In the genomic region with DNA sequence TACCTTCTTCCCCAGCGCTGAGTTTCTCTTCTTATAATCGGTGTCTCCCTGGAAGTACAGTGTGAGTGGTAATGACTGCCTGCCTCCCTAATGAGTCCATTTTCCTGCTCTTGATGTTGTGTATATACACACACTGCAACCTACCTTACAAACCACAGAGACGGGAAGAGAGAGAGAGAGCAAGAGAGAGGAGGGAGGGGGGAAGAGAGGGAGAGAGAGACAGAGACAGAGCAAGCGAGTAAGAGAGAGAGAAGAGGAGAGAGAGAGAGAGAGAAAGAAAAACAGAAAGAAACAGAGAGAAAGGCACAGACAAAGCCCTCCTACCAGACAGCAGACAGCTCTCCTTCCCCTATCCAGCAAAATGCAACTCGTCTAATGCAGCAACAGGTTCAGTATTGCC, we compare ENCODE assay signal across 8 cellular contexts. TPM values are rescaled to one million over a fixed set of nuclear protein-coding genes. Genes with fewer than 3 reads are reported as not detected.
DNase-seq lines count a peak whose midpoint lies in the region; ATAC-seq, FAIRE-seq and TF ChIP-seq lines count a peak whose summit lies in the region.

No MANE protein-coding gene starts in this region.

- H3K9me3 Mint-ChIP-seq in stimulated activated naive CD8-positive, alpha-beta T cell treated with anti-CD3 and anti-CD28 coated beads, Interleukin-15, Interleukin-2, amounts not matched to agents 100 ng/mL and 50 ng/mL, for 24 hours, result no peaks in the 10 kb centered on the region

- no peaks in the 10 kb centered on the region for H3K9me3 ChIP-seq in A549

- CTCF ChIA-PET in A549 (lab: Yijun Ruan, JAX), result interaction anchor here (0.6 to 3.0 kb wide), 3 partner anchors 8 to 337 kb away, joined by 3 to 16 read pairs (median 3); no protein-coding TSS in a partner anchor

- peak overlapping the region; percentile 33 to 73; a peak in 5 of 6 replicates for H3K27ac ChIP-seq in A549

- H3K27me3 Mint-ChIP-seq in stimulated activated naive CD8-positive, alpha-beta T cell treated with anti-CD3 and anti-CD28 coated beads, Interleukin-15, Interleukin-2, amounts not matched to agents 100 ng/mL and 50 ng/mL, for 24 hours, result no peaks in the 10 kb centered on the region

- peaks cover 10% of the 10 kb centered on the region for H3K36me3 Mint-ChIP-seq in stimulated activated naive CD8-positive, alpha-beta T cell treated with anti-CD3 and anti-CD28 coated beads, Interleukin-15, Interleukin-2, amounts not matched to agents 100 ng/mL and 50 ng/mL, for 24 hours (ENCODE audit: low read depth)

- peak overlapping the region; percentile 26; the same call in 2 of the 3 replicates for H3K4me3 ChIP-seq in A549
- peak overlapping the region; percentile 22 to 41 for H3K4me3 ChIP-seq in cardiac fibroblast (replicated peaks in 1 of 2; ENCODE audit: low read depth in 2 of 2, low read length in 2 of 2)

- WGBS in A549 (ENCODE audit: missing lambda C conversion rate), result 10% methylated on average over 5 of the region's 5 CpGs

- peaks cover 42% of the 10 kb centered on the region for H3K4me1 Mint-ChIP-seq in stimulated activated naive CD8-positive, alpha-beta T cell treated with anti-CD3 and anti-CD28 coated beads, Interleukin-15, Interleukin-2, amounts not matched to agents 100 ng/mL and 50 ng/mL, for 24 hours (ENCODE audit: low read depth)

- peak overlapping the region; percentile 80 for H3K4me2 ChIP-seq in A549

- TF ChIP-seq CTCF in A549 (IDR thresholded peaks at IDR 0.05) (no peak), GM10266 (IDR thresholded peaks at IDR 0.05; ENCODE audit: control insufficient read depth, insufficient read depth, low read depth, missing control alignments) (no peak), cardiac fibroblast (IDR thresholded peaks at IDR 0.05; ENCODE audit: low read depth, low read length) (no peak)

- no peak for TF ChIP-seq RAD21 in A549 (conservative IDR thresholded peaks at IDR 0.05 in 1 of 2, IDR thresholded peaks at IDR 0.05 in 1 of 2)

- H3K27ac Mint-ChIP-seq in stimulated activated naive CD8-positive, alpha-beta T cell treated with anti-CD3 and anti-CD28 coated beads, Interleukin-15, Interleukin-2, amounts not matched to agents 100 ng/mL and 50 ng/mL, for 24 hours, result peak overlapping the region; percentile 83

- DNase-seq in A549 (ENCODE audit: low read depth in 1 of 2, low spot score in 1 of 2) (peak in 1 of 2 experiments; percentile 52), GM10266 (ENCODE audit: extremely low spot score) (peak; percentile 3), NCI-H82 treated with DMSO at 0.1 percent for 48 hours (lab: John Stamatoyannopoulos, UW; ENCODE audit: unreplicated experiment) (peak; percentile 28), cardiac fibroblast (ENCODE audit: low read depth in 2 of 2) (peak; percentile 81 to 85), left colon (peak in 1 of 2 donors; percentile 11), hepatic stellate cell (ENCODE audit: low spot score) (no peak)

- intact Hi-C loops in left colon (cut with DNase I, micrococcal nuclease), result no loop called here

- no peak for TF ChIP-seq EP300 in A549 (IDR thresholded peaks at IDR 0.05)

- peak; percentile 83 to 88; a peak in 5 of 6 replicates for ATAC-seq in A549
- peak; percentile 84 for ATAC-seq in HG03066 (IDR thresholded peaks at IDR 0.05; ENCODE audit: low read depth, unreplicated experiment)
- peak; percentile 90 for ATAC-seq in left colon

- FAIRE-seq in A549 (lab: Jason Lieb, UNC), result no peak

- peaks cover 9% of the 10 kb centered on the region; the same call in 2 of the 3 replicates for H3K4me1 ChIP-seq in A549

- no peak for TF ChIP-seq POLR2A in A549 (IDR thresholded peaks at IDR 0.05; ENCODE audit: low read length)

- peak overlapping the region; percentile 82 for H3K4me3 Mint-ChIP-seq in stimulated activated naive CD8-positive, alpha-beta T cell treated with anti-CD3 and anti-CD28 coated beads, Interleukin-15, Interleukin-2, amounts not matched to agents 100 ng/mL and 50 ng/mL, for 24 hours

- POLR2A ChIA-PET in A549 (lab: Yijun Ruan, JAX), result interaction anchor here (1.1 kb wide), 1 partner anchor 47 kb away, joined by 5 read pairs; a partner anchor contains a TSS

TF ChIP-seq in A549, 52 proteins besides CTCF, POLR2A, EP300 and RAD21:
- TF ChIP-seq FOXS1 (CRISPR knock-in tag; IDR thresholded peaks at IDR 0.05), result no peak
- TF ChIP-seq POLR2AphosphoS2 (conservative IDR thresholded peaks at IDR 0.05; ENCODE audit: low read length), result no peak
- TF ChIP-seq, protein P1, sequence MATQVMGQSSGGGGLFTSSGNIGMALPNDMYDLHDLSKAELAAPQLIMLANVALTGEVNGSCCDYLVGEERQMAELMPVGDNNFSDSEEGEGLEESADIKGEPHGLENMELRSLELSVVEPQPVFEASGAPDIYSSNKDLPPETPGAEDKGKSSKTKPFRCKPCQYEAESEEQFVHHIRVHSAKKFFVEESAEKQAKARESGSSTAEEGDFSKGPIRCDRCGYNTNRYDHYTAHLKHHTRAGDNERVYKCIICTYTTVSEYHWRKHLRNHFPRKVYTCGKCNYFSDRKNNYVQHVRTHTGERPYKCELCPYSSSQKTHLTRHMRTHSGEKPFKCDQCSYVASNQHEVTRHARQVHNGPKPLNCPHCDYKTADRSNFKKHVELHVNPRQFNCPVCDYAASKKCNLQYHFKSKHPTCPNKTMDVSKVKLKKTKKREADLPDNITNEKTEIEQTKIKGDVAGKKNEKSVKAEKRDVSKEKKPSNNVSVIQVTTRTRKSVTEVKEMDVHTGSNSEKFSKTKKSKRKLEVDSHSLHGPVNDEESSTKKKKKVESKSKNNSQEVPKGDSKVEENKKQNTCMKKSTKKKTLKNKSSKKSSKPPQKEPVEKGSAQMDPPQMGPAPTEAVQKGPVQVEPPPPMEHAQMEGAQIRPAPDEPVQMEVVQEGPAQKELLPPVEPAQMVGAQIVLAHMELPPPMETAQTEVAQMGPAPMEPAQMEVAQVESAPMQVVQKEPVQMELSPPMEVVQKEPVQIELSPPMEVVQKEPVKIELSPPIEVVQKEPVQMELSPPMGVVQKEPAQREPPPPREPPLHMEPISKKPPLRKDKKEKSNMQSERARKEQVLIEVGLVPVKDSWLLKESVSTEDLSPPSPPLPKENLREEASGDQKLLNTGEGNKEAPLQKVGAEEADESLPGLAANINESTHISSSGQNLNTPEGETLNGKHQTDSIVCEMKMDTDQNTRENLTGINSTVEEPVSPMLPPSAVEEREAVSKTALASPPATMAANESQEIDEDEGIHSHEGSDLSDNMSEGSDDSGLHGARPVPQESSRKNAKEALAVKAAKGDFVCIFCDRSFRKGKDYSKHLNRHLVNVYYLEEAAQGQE (IDR thresholded peaks at IDR 0.05), result no peak
- no peak for TF ChIP-seq TP53 (CRISPR knock-in tag; IDR thresholded peaks at IDR 0.05)
- TF ChIP-seq HEYL (CRISPR knock-in tag; IDR thresholded peaks at IDR 0.05), result no peak
- no peak for TF ChIP-seq MYC (IDR thresholded peaks at IDR 0.05; ENCODE audit: borderline replicate concordance, low read length)
- TF ChIP-seq FOSL2 (IDR thresholded peaks at IDR 0.05), result no peak
- no peak for TF ChIP-seq FOSL2 (CRISPR knock-in tag; IDR thresholded peaks at IDR 0.05)
- no peak for TF ChIP-seq SMC3 (IDR thresholded peaks at IDR 0.05)
- TF ChIP-seq SREBF2 (IDR thresholded peaks at IDR 0.05), result no peak
- TF ChIP-seq, protein P2, sequence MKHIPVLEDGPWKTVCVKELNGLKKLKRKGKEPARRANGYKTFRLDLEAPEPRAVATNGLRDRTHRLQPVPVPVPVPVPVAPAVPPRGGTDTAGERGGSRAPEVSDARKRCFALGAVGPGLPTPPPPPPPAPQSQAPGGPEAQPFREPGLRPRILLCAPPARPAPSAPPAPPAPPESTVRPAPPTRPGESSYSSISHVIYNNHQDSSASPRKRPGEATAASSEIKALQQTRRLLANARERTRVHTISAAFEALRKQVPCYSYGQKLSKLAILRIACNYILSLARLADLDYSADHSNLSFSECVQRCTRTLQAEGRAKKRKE (CRISPR knock-in tag; IDR thresholded peaks at IDR 0.05; ENCODE audit: low read depth), result no peak
- no peak for TF ChIP-seq NPAS2 (CRISPR knock-in tag; IDR thresholded peaks at IDR 0.05; ENCODE audit: borderline replicate concordance)
- no peak for TF ChIP-seq ZC3H11A (IDR thresholded peaks at IDR 0.05)
- TF ChIP-seq, protein P3, sequence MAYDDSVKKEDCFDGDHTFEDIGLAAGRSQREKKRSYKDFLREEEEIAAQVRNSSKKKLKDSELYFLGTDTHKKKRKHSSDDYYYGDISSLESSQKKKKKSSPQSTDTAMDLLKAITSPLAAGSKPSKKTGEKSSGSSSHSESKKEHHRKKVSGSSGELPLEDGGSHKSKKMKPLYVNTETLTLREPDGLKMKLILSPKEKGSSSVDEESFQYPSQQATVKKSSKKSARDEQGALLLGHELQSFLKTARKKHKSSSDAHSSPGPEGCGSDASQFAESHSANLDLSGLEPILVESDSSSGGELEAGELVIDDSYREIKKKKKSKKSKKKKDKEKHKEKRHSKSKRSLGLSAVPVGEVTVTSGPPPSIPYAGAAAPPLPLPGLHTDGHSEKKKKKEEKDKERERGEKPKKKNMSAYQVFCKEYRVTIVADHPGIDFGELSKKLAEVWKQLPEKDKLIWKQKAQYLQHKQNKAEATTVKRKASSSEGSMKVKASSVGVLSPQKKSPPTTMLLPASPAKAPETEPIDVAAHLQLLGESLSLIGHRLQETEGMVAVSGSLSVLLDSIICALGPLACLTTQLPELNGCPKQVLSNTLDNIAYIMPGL (CRISPR knock-in tag; IDR thresholded peaks at IDR 0.05; ENCODE audit: borderline replicate concordance), result no peak

RNA-seq across cellular contexts. Expression of a gene that starts 46.9 kb away (rescaled TPM):
- polyA plus RNA-seq in A549 (2011; rRNA removed), result 4.8 and 5.0 TPM in 2 replicates
- 1.4 and 1.9 TPM in 2 replicates for polyA plus RNA-seq in A549 (2012; cell fraction: cytosol; rRNA removed)
- polyA plus RNA-seq in A549 (2012; cell fraction: nucleus; rRNA removed), result 4.6 and 5.7 TPM in 2 replicates
- polyA plus RNA-seq in A549 (2017; fragmentation: RNase III; extraction: RNeasy Plus Mini Kit Qiagen cat#74134 plus additional on column Dnase treatment), result 0.47 to 0.85 TPM (median 0.54 TPM) in 3 replicates
- 112 and 114 TPM in 2 replicates for polyA minus RNA-seq in A549 (2011; rRNA and poly(A)+ RNA removed)
- total RNA-seq in left colon, result 10 to 100 TPM; 27.1 to 27.3 TPM
